ENCODE assay signal across 15 cellular contexts in the genomic region with DNA sequence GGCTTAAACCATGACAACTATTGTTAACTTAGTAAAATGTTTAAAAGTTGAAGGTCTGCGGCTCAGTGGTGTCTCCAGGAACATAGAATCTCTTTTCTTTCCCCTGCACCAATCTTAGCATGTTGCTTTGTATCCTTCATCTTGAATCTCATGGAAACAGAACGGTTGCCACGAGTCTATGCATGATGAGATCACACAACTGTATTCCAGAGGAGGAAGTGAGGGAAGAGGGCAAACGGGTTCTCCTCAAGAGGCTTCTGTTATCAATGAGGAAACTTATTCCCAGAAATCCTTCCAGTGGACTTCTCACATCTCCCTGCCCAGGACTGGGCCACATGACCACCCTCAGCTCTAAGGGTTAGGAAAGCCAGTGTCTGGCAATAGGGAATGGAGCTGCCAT. TPM values are rescaled to one million over a fixed set of nuclear protein-coding genes. Genes with fewer than 3 reads are reported as not detected.
A peak's percentile ranks its signal among the peaks of the same experiment; 100 is the strongest.
DNase-seq lines count a peak whose midpoint lies in the region; TF ChIP-seq lines count a peak whose summit lies in the region.
"Had no signal": no experiment of that assay in that cellular context is flagged by ENCODE, and none has a peak within 500 bp of the region (broad histone marks: within the 10 kb centered on the region; RNA-seq: fewer than 3 reads in every experiment).

No MANE protein-coding gene starts in this region.

- peaks cover 2% of the 10 kb centered on the region for H3K27me3 Mint-ChIP-seq in neural progenitor cell (ENCODE audit: insufficient read depth, low read depth)
- no peaks in the 10 kb centered on the region for H3K27me3 Mint-ChIP-seq in activated CD4-positive, alpha-beta memory T cell treated with anti-CD3 and anti-CD28 coated beads, Interleukin-2, amount 10 ng/mL, durations not matched to agents 7 days and 5 days
- H3K27me3 Mint-ChIP-seq: CD4-positive, CD25-positive, alpha-beta regulatory T cell had no signal

- TF ChIP-seq CTCF in neural progenitor cell (IDR thresholded peaks at IDR 0.05) = no peak

- CTCF ChIA-PET in activated CD4-positive, alpha-beta memory T cell treated with anti-CD3 and anti-CD28 coated beads, Interleukin-2, amount 10 ng/mL, durations not matched to agents 7 days and 5 days (lab: Charles Lee) = interaction anchor here (1.4 kb wide), 1 partner anchor 31 kb away, joined by 3 read pairs; no protein-coding TSS in a partner anchor

- H4K20me1 ChIP-seq in neural progenitor cell (ENCODE audit: low read depth) = no peaks in the 10 kb centered on the region
- H4K20me1 ChIP-seq: BLaER1 treated with 17β-estradiol and CSF1 and Interleukin-3, amounts not matched to agents 10 nM and 100 nM had no signal

- peaks cover 14% of the 10 kb centered on the region for H3K36me3 Mint-ChIP-seq in neural progenitor cell
- H3K36me3 Mint-ChIP-seq in activated CD4-positive, alpha-beta memory T cell treated with anti-CD3 and anti-CD28 coated beads, Interleukin-2, amount 10 ng/mL, durations not matched to agents 7 days and 5 days (ENCODE audit: low read depth) = peaks cover 21% of the 10 kb centered on the region

- 71 to 87% methylated on average over 4 of the region's 4 CpGs for WGBS in ectodermal cell, 2 experiments

- H3K27ac Mint-ChIP-seq in neural progenitor cell = peak overlapping the region; percentile 94
- H3K27ac Mint-ChIP-seq in activated CD4-positive, alpha-beta memory T cell treated with anti-CD3 and anti-CD28 coated beads, Interleukin-2, amount 10 ng/mL, durations not matched to agents 7 days and 5 days = no peak overlapping the region
- H3K27ac Mint-ChIP-seq: HFFc6 had no signal

- peak overlapping the region; percentile 62 for H3K4me3 Mint-ChIP-seq in neural progenitor cell
- H3K4me3 Mint-ChIP-seq in activated CD4-positive, alpha-beta memory T cell treated with anti-CD3 and anti-CD28 coated beads, Interleukin-2, amount 10 ng/mL, durations not matched to agents 7 days and 5 days = no peak overlapping the region
- H3K4me3 Mint-ChIP-seq: CD4-positive, CD25-positive, alpha-beta regulatory T cell; HFFc6 had no signal

- H3K27me3 ChIP-seq in ectodermal cell (ENCODE audit: control insufficient read depth, insufficient read depth, low read length, poor library complexity, severe bottlenecking) (peaks cover 42% of the 10 kb centered on the region), iPS-20b (ENCODE audit: insufficient read depth, low read length) (peaks cover 94% of the 10 kb centered on the region), neural progenitor cell (peaks cover 41% of the 10 kb centered on the region)
- H3K27me3 ChIP-seq: BLaER1 treated with 17β-estradiol and CSF1 and Interleukin-3, amounts not matched to agents 10 nM and 100 nM had no signal

- H2AFZ ChIP-seq in neural progenitor cell (replicated peaks) = peak overlapping the region; percentile 35

- no peaks in the 10 kb centered on the region for H3K79me2 ChIP-seq in neural progenitor cell (ENCODE audit: low read depth)

- H3F3A ChIP-seq in neural progenitor cell (ENCODE audit: low read depth) = peaks cover 23% of the 10 kb centered on the region

- H3K9me3 Mint-ChIP-seq in neural progenitor cell = no peaks in the 10 kb centered on the region
- peaks cover 6% of the 10 kb centered on the region for H3K9me3 Mint-ChIP-seq in activated CD4-positive, alpha-beta memory T cell treated with anti-CD3 and anti-CD28 coated beads, Interleukin-2, amount 10 ng/mL, durations not matched to agents 7 days and 5 days
- H3K9me3 Mint-ChIP-seq: HFFc6 had no signal

- no peaks in the 10 kb centered on the region for H3K9me3 ChIP-seq in ectodermal cell (ENCODE audit: control insufficient read depth, low read length)
- H3K9me3 ChIP-seq in iPS-20b (ENCODE audit: insufficient read depth, low read depth, low read length) = no peaks in the 10 kb centered on the region
- no peaks in the 10 kb centered on the region for H3K9me3 ChIP-seq in neural progenitor cell (ENCODE audit: low read depth)
- H3K9me3 ChIP-seq: BLaER1 treated with 17β-estradiol and CSF1 and Interleukin-3, amounts not matched to agents 10 nM and 100 nM had no signal

- H3K4me3 ChIP-seq in ectodermal cell (ENCODE audit: insufficient read depth, low read depth, low read length) (no peak overlapping the region), iPS-20b (ENCODE audit: low read length) (peak overlapping the region; percentile 16), neural progenitor cell (peak overlapping the region; percentile 10)
- H3K4me3 ChIP-seq: BLaER1 treated with 17β-estradiol and CSF1 and Interleukin-3, amounts not matched to agents 10 nM and 100 nM had no signal

- peak overlapping the region; percentile 63 for H3K4me2 ChIP-seq in neural progenitor cell

- DNase-seq in OCI-M1 (lab: John Stamatoyannopoulos, UW) (peak; percentile 21), neural progenitor cell (ENCODE audit: low spot score) (no peak), NCI-H1417 treated with DMSO at 0.1 percent for 48 hours (lab: John Stamatoyannopoulos, UW) (no peak), superior temporal gyrus (ENCODE audit: extremely low spot score) (no peak)
- no peak for DNase-seq in activated CD4-positive, alpha-beta memory T cell treated with anti-CD3 and anti-CD28 coated beads, Interleukin-2, amount 10 ng/mL, durations not matched to agents 7 days and 5 days
- no peak for DNase-seq in activated CD4-positive, alpha-beta T cell treated with anti-CD3 and anti-CD28 coated beads, Interleukin-2, amount 50 U/mL, for 4 hours
- DNase-seq: ACHN; CD4-positive, CD25-positive, alpha-beta regulatory T cell; DMS53; GF-D8; HCEC 1CT; HFFc6 had no signal

- POLR2A ChIA-PET in activated CD4-positive, alpha-beta memory T cell treated with anti-CD3 and anti-CD28 coated beads, Interleukin-2, amount 10 ng/mL, durations not matched to agents 7 days and 5 days (lab: Charles Lee) = no interaction called here

- peak overlapping the region; percentile 69 for H3K27ac ChIP-seq in ectodermal cell (ENCODE audit: insufficient read depth, low read depth, low read length, poor library complexity, severe bottlenecking)
- H3K27ac ChIP-seq in iPS-20b (ENCODE audit: low read length) = no peak overlapping the region
- peak overlapping the region; percentile 64 for H3K27ac ChIP-seq in neural progenitor cell
- H3K27ac ChIP-seq: BLaER1 treated with 17β-estradiol and CSF1 and Interleukin-3, amounts not matched to agents 10 nM and 100 nM had no signal

- peaks cover 52% of the 10 kb centered on the region for H3K4me1 Mint-ChIP-seq in neural progenitor cell
- peaks cover 13% of the 10 kb centered on the region for H3K4me1 Mint-ChIP-seq in activated CD4-positive, alpha-beta memory T cell treated with anti-CD3 and anti-CD28 coated beads, Interleukin-2, amount 10 ng/mL, durations not matched to agents 7 days and 5 days

- no peak overlapping the region for H3K9ac ChIP-seq in iPS-20b (ENCODE audit: low read depth, low read length)
- no peak overlapping the region for H3K9ac ChIP-seq in neural progenitor cell
- H3K9ac ChIP-seq: BLaER1 treated with 17β-estradiol and CSF1 and Interleukin-3, amounts not matched to agents 10 nM and 100 nM had no signal

- H3K4me1 ChIP-seq in ectodermal cell (ENCODE audit: control insufficient read depth, insufficient read depth, low read length) (peaks cover 15% of the 10 kb centered on the region), iPS-20b (ENCODE audit: insufficient read depth, low read length) (peaks cover 18% of the 10 kb centered on the region), neural progenitor cell (peaks cover 34% of the 10 kb centered on the region)

- H3K36me3 ChIP-seq in ectodermal cell (ENCODE audit: control insufficient read depth, insufficient read depth, low read length) (no peaks in the 10 kb centered on the region), iPS-20b (ENCODE audit: insufficient read depth, low read depth, low read length) (no peaks in the 10 kb centered on the region), neural progenitor cell (no peaks in the 10 kb centered on the region)

RNA-seq across cellular contexts. Expression of a gene that starts 17.3 kb away (rescaled TPM):
- 4.8 TPM for polyA plus RNA-seq in ectodermal cell (2013, experiment 1 of 4)
- 4.2 TPM for polyA plus RNA-seq in ectodermal cell (2013, experiment 2 of 4)
- 5.4 TPM for polyA plus RNA-seq in ectodermal cell (2013, experiment 3 of 4)
- 7.1 TPM for polyA plus RNA-seq in ectodermal cell (2013, experiment 4 of 4)
- total RNA-seq in neural progenitor cell (ENCODE audit: low replicate concordance) = 13.4 and 16.7 TPM in 2 replicates
- 10 to 100 TPM; 27.0 to 27.1 TPM for total RNA-seq in activated CD4-positive, alpha-beta memory T cell treated with anti-CD3 and anti-CD28 coated beads, Interleukin-2, amount 10 ng/mL, durations not matched to agents 7 days and 5 days
